16 cellular contexts compared by ENCODE assay signal in the genomic region with DNA sequence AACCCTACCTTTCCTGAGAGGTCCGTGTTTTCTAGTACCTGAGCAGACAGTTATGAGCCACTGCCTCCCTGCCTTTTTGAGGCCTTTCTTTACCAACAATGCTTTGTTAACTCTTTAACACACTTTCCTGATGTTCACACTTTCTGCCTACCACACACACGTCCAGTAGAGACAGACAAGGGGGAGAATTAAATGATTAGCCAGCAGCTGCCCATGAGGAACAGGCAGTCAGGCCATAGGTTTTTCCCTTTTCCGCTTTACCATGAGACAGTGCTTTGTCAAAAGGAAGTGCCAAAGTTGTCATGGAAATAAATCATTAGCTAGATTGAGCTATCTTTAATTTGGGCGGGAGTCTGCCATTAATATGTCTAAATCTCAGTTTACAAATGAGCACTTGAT.
DNase-seq lines count a peak whose midpoint lies in the region; ATAC-seq lines count a peak whose summit lies in the region.
"Had no signal": no experiment of that assay in that cellular context is flagged by ENCODE, and none has a peak within 500 bp of the region (broad histone marks: within the 10 kb centered on the region; RNA-seq: fewer than 3 reads in every experiment).

No MANE protein-coding gene starts in this region.

- peaks cover 65% of the 10 kb centered on the region for H3K4me1 Mint-ChIP-seq in activated naive CD4-positive, alpha-beta T cell treated with anti-CD3 and anti-CD28 coated beads, Interleukin-2, amount 10 ng/mL, durations not matched to agents 7 days and 5 days
- peaks cover 63% of the 10 kb centered on the region for H3K4me1 Mint-ChIP-seq in activated naive CD8-positive, alpha-beta T cell treated with anti-CD3 and anti-CD28 coated beads, Interleukin-2, amount 10 ng/mL, durations not matched to agents 7 days and 5 days

- H3K36me3 Mint-ChIP-seq in activated naive CD4-positive, alpha-beta T cell treated with anti-CD3 and anti-CD28 coated beads, Interleukin-2, amount 10 ng/mL, durations not matched to agents 7 days and 5 days: peaks cover 4% of the 10 kb centered on the region
- H3K36me3 Mint-ChIP-seq in activated naive CD8-positive, alpha-beta T cell treated with anti-CD3 and anti-CD28 coated beads, Interleukin-2, amount 10 ng/mL, durations not matched to agents 7 days and 5 days: peaks cover 6% of the 10 kb centered on the region
- H3K36me3 Mint-ChIP-seq: mesothelial cell of epicardium had no signal

- H3K27me3 Mint-ChIP-seq in activated naive CD4-positive, alpha-beta T cell treated with anti-CD3 and anti-CD28 coated beads, Interleukin-2, amount 10 ng/mL, durations not matched to agents 7 days and 5 days: no peaks in the 10 kb centered on the region
- no peaks in the 10 kb centered on the region for H3K27me3 Mint-ChIP-seq in activated naive CD8-positive, alpha-beta T cell treated with anti-CD3 and anti-CD28 coated beads, Interleukin-2, amount 10 ng/mL, durations not matched to agents 7 days and 5 days

- POLR2A ChIA-PET in activated naive CD8-positive, alpha-beta T cell treated with anti-CD3 and anti-CD28 coated beads, Interleukin-2, amount 10 ng/mL, durations not matched to agents 7 days and 5 days (lab: Charles Lee): interaction anchor here (1.0 to 7.7 kb wide), 3 partner anchors 45 to 101 kb away, joined by 4 to 120 read pairs (median 70); partner anchors contain the start of gene PITPNC1

- DNase-seq in activated naive CD4-positive, alpha-beta T cell treated with anti-CD3 and anti-CD28 coated beads, Interleukin-2, amount 10 ng/mL, durations not matched to agents 7 days and 5 days: no peak
- DNase-seq in activated naive CD4-positive, alpha-beta T cell (lab: John Stamatoyannopoulos, UW): no peak
- DNase-seq in activated naive CD8-positive, alpha-beta T cell treated with anti-CD3 and anti-CD28 coated beads, Interleukin-2, amount 10 ng/mL, durations not matched to agents 7 days and 5 days: no peak
- DNase-seq in kidney tubule cell (ENCODE audit: low spot score) (peak; percentile 80), NCI-H2196 (lab: John Stamatoyannopoulos, UW; ENCODE audit: unreplicated experiment) (no peak), DMS79 (lab: John Stamatoyannopoulos, UW) (no peak), NCI-H187 (lab: John Stamatoyannopoulos, UW) (no peak)
- DNase-seq: AML-193; esophagus squamous epithelium; H7; NCI-H446 treated with DMSO at 0.1 percent for 48 hours; stimulated activated CD4-positive, alpha-beta T cell treated with anti-CD3 and anti-CD28 coated beads, Interleukin-2, amount 100 ng/mL, for 48 hours; stimulated activated naive CD4-positive, alpha-beta T cell treated with Interleukin-2 at 50 U/mL for 16 hours; T1000 had no signal

- CTCF ChIA-PET in activated naive CD4-positive, alpha-beta T cell treated with anti-CD3 and anti-CD28 coated beads, Interleukin-2, amount 10 ng/mL, durations not matched to agents 7 days and 5 days (lab: Charles Lee): interaction anchor here (0.6 to 6.0 kb wide), 3 partner anchors 72 to 100 kb away, joined by 3 to 161 read pairs (median 3); no protein-coding TSS in a partner anchor

- H3K4me3 Mint-ChIP-seq in activated naive CD4-positive, alpha-beta T cell treated with anti-CD3 and anti-CD28 coated beads, Interleukin-2, amount 10 ng/mL, durations not matched to agents 7 days and 5 days: no peak overlapping the region
- H3K4me3 Mint-ChIP-seq in activated naive CD8-positive, alpha-beta T cell treated with anti-CD3 and anti-CD28 coated beads, Interleukin-2, amount 10 ng/mL, durations not matched to agents 7 days and 5 days: peak overlapping the region; percentile 81
- H3K4me3 Mint-ChIP-seq: mesothelial cell of epicardium had no signal

- H3K27ac Mint-ChIP-seq in activated naive CD4-positive, alpha-beta T cell treated with anti-CD3 and anti-CD28 coated beads, Interleukin-2, amount 10 ng/mL, durations not matched to agents 7 days and 5 days: peak overlapping the region; percentile 73
- H3K27ac Mint-ChIP-seq in activated naive CD8-positive, alpha-beta T cell treated with anti-CD3 and anti-CD28 coated beads, Interleukin-2, amount 10 ng/mL, durations not matched to agents 7 days and 5 days: peak overlapping the region; percentile 91
- H3K27ac Mint-ChIP-seq: mesothelial cell of epicardium had no signal

- no peak for ATAC-seq in activated naive CD8-positive, alpha-beta T cell treated with anti-CD3 and anti-CD28 coated beads, Interleukin-2, amount 10 ng/mL, durations not matched to agents 7 days and 5 days (ENCODE audit: low read depth)

- peak overlapping the region; percentile 56 for H3K27ac ChIP-seq in temporal lobe (ENCODE audit: low read depth, low read length)

- H3K9me3 Mint-ChIP-seq in activated naive CD4-positive, alpha-beta T cell treated with anti-CD3 and anti-CD28 coated beads, Interleukin-2, amount 10 ng/mL, durations not matched to agents 7 days and 5 days: no peaks in the 10 kb centered on the region
- H3K9me3 Mint-ChIP-seq in activated naive CD8-positive, alpha-beta T cell treated with anti-CD3 and anti-CD28 coated beads, Interleukin-2, amount 10 ng/mL, durations not matched to agents 7 days and 5 days: no peaks in the 10 kb centered on the region
- H3K9me3 Mint-ChIP-seq: mesothelial cell of epicardium had no signal
